In genomic region chr1:239657291-239657690, GRCh38 we compare ENCODE assay signal across 14 cellular contexts.
DNase-seq lines count a peak whose midpoint lies in the region; ATAC-seq and TF ChIP-seq lines count a peak whose summit lies in the region.
"Had no signal": no experiment of that assay in that cellular context is flagged by ENCODE, and none has a peak within 500 bp of the region (broad histone marks: within the 10 kb centered on the region; RNA-seq: fewer than 3 reads in every experiment).

No MANE protein-coding gene starts in this region.

- H3K4me2 ChIP-seq in SK-N-SH: no peak overlapping the region
- H3K4me2 ChIP-seq in MM.1S (ENCODE audit: low read depth, low read length): peak overlapping the region; percentile 30
- H3K4me2 ChIP-seq: BLaER1 had no signal

- POLR2A ChIA-PET in SK-N-SH (lab: Yijun Ruan, JAX): no interaction called here

- no peak for DNase-seq in SK-N-SH
- peak; percentile 7 for DNase-seq in EL
- DNase-seq in MM.1S: peak; percentile 58
- no peak for DNase-seq in left lobe of liver (ENCODE audit: low spot score)
- DNase-seq in esophagus muscularis mucosa (ENCODE audit: extremely low spot score): no peak
- DNase-seq in mucosa of descending colon: no peak
- DNase-seq: CD4-positive, alpha-beta memory T cell; DMS79 treated with DMSO at 0.1 percent for 48 hours; GM23248 had no signal

- H3F3A ChIP-seq in SK-N-SH (replicated peaks; ENCODE audit: insufficient read depth) (no peaks in the 10 kb centered on the region), MM.1S (ENCODE audit: insufficient read depth, low read length) (peaks cover 32% of the 10 kb centered on the region)

- H3K9me2 ChIP-seq in SK-N-SH (no peaks in the 10 kb centered on the region), MM.1S (replicated peaks; ENCODE audit: insufficient read depth, low read length) (no peaks in the 10 kb centered on the region)

- CTCF ChIA-PET in SK-N-SH (lab: Yijun Ruan, JAX): no interaction called here

- H3K27ac ChIP-seq in SK-N-SH (ENCODE audit: low read depth in 2 of 2, low read length in 1 of 2) (no peak overlapping the region), MM.1S (ENCODE audit: low read length) (peak overlapping the region; percentile 9; the same call in 1 of the 2 replicates), esophagus muscularis mucosa (replicated peaks in 1 of 4) (no peak overlapping the region)
- H3K27ac ChIP-seq: 22Rv1, BLaER1, GM23248 had no signal

- ATAC-seq in SK-N-SH treated with all-trans-retinoic acid at 6 μM for 48 hours (peak; percentile 50; the same call in 2 of the 3 replicates), left lobe of liver (peak; percentile 72), GM21360 (IDR thresholded peaks at IDR 0.05; ENCODE audit: unreplicated experiment) (no peak), mucosa of descending colon (no peak)

- TF ChIP-seq POLR2A in esophagus muscularis mucosa (IDR thresholded peaks at IDR 0.05; ENCODE audit: low read depth): no peak

- TF ChIP-seq RAD21 in SK-N-SH (IDR thresholded peaks at IDR 0.05; ENCODE audit: low read length): no peak

- no peaks in the 10 kb centered on the region; a peak in 1 of 4 replicates for H3K4me1 ChIP-seq in SK-N-SH (ENCODE audit: control insufficient read depth in 1 of 2, insufficient read depth in 2 of 2, low read depth in 1 of 2, low read length in 1 of 2)
- H3K4me1 ChIP-seq in MM.1S (ENCODE audit: low read length): peaks cover 39% of the 10 kb centered on the region
- peaks cover 0 to 29% (median 12%) of the 10 kb centered on the region in 4 donors for H3K4me1 ChIP-seq in esophagus muscularis mucosa
- H3K4me1 ChIP-seq in mucosa of descending colon (ENCODE audit: low read depth): no peaks in the 10 kb centered on the region

- intact Hi-C loops in esophagus muscularis mucosa (cut with DNase I) (no loop called here), mucosa of descending colon (cut with DNase I, micrococcal nuclease) (no loop called here)

- 82% methylated on average over 2 of the region's 2 CpGs for WGBS in SK-N-SH (ENCODE audit: low lambda C conversion rate)
- WGBS in esophagus muscularis mucosa: 67% methylated on average over 2 of the region's 2 CpGs

- no peaks in the 10 kb centered on the region for H3K36me3 ChIP-seq in SK-N-SH (replicated peaks in 1 of 2; ENCODE audit: control insufficient read depth in 1 of 2, insufficient read depth in 2 of 2, low read length in 1 of 2)
- no peaks in the 10 kb centered on the region for H3K36me3 ChIP-seq in MM.1S (replicated peaks; ENCODE audit: insufficient read depth, low read length)
- no peaks in the 10 kb centered on the region for H3K36me3 ChIP-seq in esophagus muscularis mucosa
- no peaks in the 10 kb centered on the region for H3K36me3 ChIP-seq in mucosa of descending colon (ENCODE audit: low read depth)
- H3K36me3 ChIP-seq: BLaER1, HAP-1 had no signal

- no peaks in the 10 kb centered on the region for H3K79me2 ChIP-seq in SK-N-SH (ENCODE audit: insufficient read depth)
- peaks cover 80% of the 10 kb centered on the region for H3K79me2 ChIP-seq in MM.1S (ENCODE audit: low read length)

- no peaks in the 10 kb centered on the region for H3K27me3 ChIP-seq in SK-N-SH (ENCODE audit: insufficient read depth)
- H3K27me3 ChIP-seq in MM.1S (replicated peaks; ENCODE audit: insufficient read depth, low read length): no peaks in the 10 kb centered on the region
- H3K27me3 ChIP-seq in esophagus muscularis mucosa: no peaks in the 10 kb centered on the region
- H3K27me3 ChIP-seq: BLaER1 had no signal

- H3K4me3 ChIP-seq in SK-N-SH (ENCODE audit: low read depth in 2 of 2, low read length in 1 of 2) (no peak overlapping the region), MM.1S (ENCODE audit: low read length) (no peak overlapping the region), esophagus muscularis mucosa (no peak overlapping the region), mucosa of descending colon (no peak overlapping the region)
- H3K4me3 ChIP-seq: BLaER1, GM23248, HAP-1 had no signal

- TF ChIP-seq CTCF in SK-N-SH (IDR thresholded peaks at IDR 0.05) (no peak), MM.1S (IDR thresholded peaks at IDR 0.05; ENCODE audit: low read length) (no peak), esophagus muscularis mucosa (IDR thresholded peaks at IDR 0.05) (no peak), mucosa of descending colon (IDR thresholded peaks at IDR 0.05) (no peak)

- H2AFZ ChIP-seq in SK-N-SH (ENCODE audit: low read depth) (no peak overlapping the region), MM.1S (ENCODE audit: low read length) (no peak overlapping the region)
- H2AFZ ChIP-seq: GM23248 had no signal

- no peak overlapping the region for H3K9ac ChIP-seq in SK-N-SH
- no peak overlapping the region for H3K9ac ChIP-seq in MM.1S (ENCODE audit: low read length)
- H3K9ac ChIP-seq: BLaER1, GM23248 had no signal

- no peak for TF ChIP-seq EP300 in SK-N-SH (IDR thresholded peaks at IDR 0.05; ENCODE audit: borderline replicate concordance in 1 of 2, low read depth in 1 of 2, low read length in 1 of 2)
- TF ChIP-seq EP300 in esophagus muscularis mucosa (IDR thresholded peaks at IDR 0.05): no peak

- H4K20me1 ChIP-seq in SK-N-SH (ENCODE audit: insufficient read depth) (no peaks in the 10 kb centered on the region), MM.1S (ENCODE audit: insufficient read depth, low read length) (no peaks in the 10 kb centered on the region)
- H4K20me1 ChIP-seq: BLaER1 had no signal

- H3K9me3 ChIP-seq in SK-N-SH: no peaks in the 10 kb centered on the region; the same call in 1 of the 2 replicates
- no peaks in the 10 kb centered on the region for H3K9me3 ChIP-seq in MM.1S (replicated peaks; ENCODE audit: insufficient read depth, low read length)
- no peaks in the 10 kb centered on the region for H3K9me3 ChIP-seq in esophagus muscularis mucosa
- no peaks in the 10 kb centered on the region for H3K9me3 ChIP-seq in mucosa of descending colon
- H3K9me3 ChIP-seq: HAP-1 had no signal

TF ChIP-seq in SK-N-SH treated with all-trans-retinoic acid at 6 μM for 48 hours, 23 proteins besides CTCF, POLR2A, EP300 and RAD21 (continues in another document):
- TF ChIP-seq OSR1 (CRISPR knock-in tag; IDR thresholded peaks at IDR 0.05) (no peak), TSHZ2 (CRISPR knock-in tag; IDR thresholded peaks at IDR 0.05) (no peak), ARNTL (CRISPR knock-in tag; IDR thresholded peaks at IDR 0.05; ENCODE audit: borderline replicate concordance, low read depth) (no peak), ZFP30 (CRISPR knock-in tag; IDR thresholded peaks at IDR 0.05) (no peak), TOX (CRISPR knock-in tag; IDR thresholded peaks at IDR 0.05; ENCODE audit: borderline replicate concordance) (no peak), PPARA (CRISPR knock-in tag; IDR thresholded peaks at IDR 0.05; ENCODE audit: borderline replicate concordance) (no peak)

TF ChIP-seq in SK-N-SH, 30 proteins besides CTCF, POLR2A, EP300 and RAD21:
- TF ChIP-seq RXRA (IDR thresholded peaks at IDR 0.05; ENCODE audit: borderline replicate concordance, low read depth) (no peak), FOSL2 (IDR thresholded peaks at IDR 0.05; ENCODE audit: borderline replicate concordance, low read depth) (no peak), EZH2phosphoT487 (IDR thresholded peaks at IDR 0.05; ENCODE audit: borderline replicate concordance, low read depth) (no peak)

Comparison
In these comparisons a context has a peak if more than half of its experiments do, and no peak if none do; other contexts are left out.
1. ATAC-seq: peak in SK-N-SH treated with all-trans-retinoic acid at 6 μM for 48 hours (single experiment) and left lobe of liver (single experiment); none in GM21360 (single experiment) and mucosa of descending colon (single experiment).
2. DNase-seq: peak in EL (single experiment) and MM.1S (single experiment); none in SK-N-SH (single experiment), left lobe of liver (single experiment), esophagus muscularis mucosa (single experiment) and mucosa of descending colon (0 of 3).